15 cellular contexts compared by ENCODE assay signal in the genomic region with DNA sequence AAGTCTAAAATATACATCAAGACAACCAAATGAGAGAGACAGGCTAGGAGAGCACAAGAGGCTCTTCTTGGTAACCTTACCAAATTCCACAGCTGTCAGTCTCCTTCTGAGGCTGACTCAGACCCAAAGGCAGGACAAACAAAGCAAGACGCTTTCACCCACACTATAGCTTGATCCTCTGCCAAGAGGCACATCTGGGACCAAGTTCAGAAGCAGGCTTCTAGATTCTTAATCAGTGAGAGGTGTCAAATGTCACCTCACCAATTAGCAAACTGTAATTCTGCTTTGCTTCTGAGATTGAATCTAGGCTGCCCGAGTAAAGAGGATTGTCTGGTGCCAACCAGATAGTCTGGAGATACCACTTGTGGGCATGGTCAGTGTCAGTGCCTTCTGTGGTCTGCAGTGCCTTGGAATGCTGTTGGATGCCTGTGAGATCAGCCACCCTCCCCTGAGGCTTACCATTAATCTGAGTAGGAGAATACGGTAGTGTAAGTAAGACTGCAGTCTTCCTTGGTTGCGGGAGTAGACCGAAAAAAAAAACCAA.
A peak's percentile ranks its signal among the peaks of the same experiment; 100 is the strongest.
DNase-seq lines count a peak whose midpoint lies in the region; ATAC-seq, FAIRE-seq and TF ChIP-seq lines count a peak whose summit lies in the region.
"Had no signal": no experiment of that assay in that cellular context is flagged by ENCODE, and none has a peak within 500 bp of the region (broad histone marks: within the 10 kb centered on the region; RNA-seq: fewer than 3 reads in every experiment).

No MANE protein-coding gene starts in this region.

- H3K9me3 ChIP-seq in A549: no peaks in the 10 kb centered on the region

- H3K4me3 Mint-ChIP-seq in immature natural killer cell: no peak overlapping the region
- H3K4me3 Mint-ChIP-seq: natural killer cell had no signal

- no peak overlapping the region; a peak in 1 of 6 replicates for H3K27ac ChIP-seq in A549

- no peak for TF ChIP-seq EP300 in A549 (IDR thresholded peaks at IDR 0.05)

- no peak overlapping the region for H3K4me3 ChIP-seq in A549

- H3K4me1 ChIP-seq in A549: peaks cover 9% of the 10 kb centered on the region; the same call in 2 of the 3 replicates

- H3K4me1 Mint-ChIP-seq in immature natural killer cell: no peaks in the 10 kb centered on the region
- H3K4me1 Mint-ChIP-seq: natural killer cell had no signal

- no peaks in the 10 kb centered on the region for H3K36me3 Mint-ChIP-seq in immature natural killer cell
- H3K36me3 Mint-ChIP-seq: natural killer cell had no signal

- peak in 1 of 2 experiments; percentile 22 for DNase-seq in A549 (ENCODE audit: low read depth in 1 of 2, low spot score in 1 of 2)
- DNase-seq in HCEC 1CT: peak; percentile 95
- peak; percentile 10 for DNase-seq in SK-MEL-5 (ENCODE audit: low read depth, low spot score)
- DNase-seq in fibroblast of the conjunctiva (ENCODE audit: low read depth): peak; percentile 60
- no peak for DNase-seq in NCI-H146 (lab: John Stamatoyannopoulos, UW)
- no peak for DNase-seq in immature natural killer cell
- no peak for DNase-seq in DMS53 treated with DMSO at 0.1 percent for 48 hours (lab: John Stamatoyannopoulos, UW; ENCODE audit: unreplicated experiment)
- DNase-seq: ACHN; central memory CD4-positive, alpha-beta T cell; kidney glomerular epithelial cell; natural killer cell; NCI-H526 treated with DMSO at 0.1 percent for 48 hours; stimulated activated CD8-positive, alpha-beta memory T cell treated with anti-CD3 and anti-CD28 coated beads, Interleukin-4, amount 100 ng/mL, for 48 hours had no signal

- no peak overlapping the region for H3K27ac Mint-ChIP-seq in immature natural killer cell
- H3K27ac Mint-ChIP-seq: natural killer cell had no signal

- no peak for FAIRE-seq in A549 (lab: Jason Lieb, UNC)
- FAIRE-seq: G401.6 had no signal

- CTCF ChIA-PET in A549 (lab: Yijun Ruan, JAX): no interaction called here

- in situ Hi-C loops in SK-MEL-5 (cut with HindIII; ENCODE audit: low pct_unique_long_range_greater_than_20kb, low sequenced_read_pairs): no loop called here

- ATAC-seq in A549 (peak; percentile 54 to 83; a peak in 5 of 6 replicates), HG02840 (IDR thresholded peaks at IDR 0.05; ENCODE audit: low FRiP score, unreplicated experiment) (no peak)
- ATAC-seq: natural killer cell had no signal

- no peak for TF ChIP-seq POLR2A in A549 (IDR thresholded peaks at IDR 0.05; ENCODE audit: low read length)

- no peak for TF ChIP-seq RAD21 in A549 (conservative IDR thresholded peaks at IDR 0.05 in 1 of 2, IDR thresholded peaks at IDR 0.05 in 1 of 2)

- POLR2A ChIA-PET in A549 (lab: Yijun Ruan, JAX): no interaction called here

- peak overlapping the region; percentile 32; the same call in 2 of the 3 replicates for H3K4me2 ChIP-seq in A549

- H3K9me3 Mint-ChIP-seq in immature natural killer cell: peaks cover 0 to 6% (median 2%) of the 10 kb centered on the region in 6 donors

- 59% methylated on average over 5 of the region's 5 CpGs for WGBS in A549 (ENCODE audit: missing lambda C conversion rate)

- peaks cover 0 to 2% (median 0%) of the 10 kb centered on the region in 3 donors for H3K27me3 Mint-ChIP-seq in immature natural killer cell (ENCODE audit: low read depth in 3 of 3)

- TF ChIP-seq CTCF in A549 (IDR thresholded peaks at IDR 0.05): no peak

TF ChIP-seq in A549, 52 proteins besides CTCF, POLR2A, EP300 and RAD21:
- TF ChIP-seq, protein P1, sequence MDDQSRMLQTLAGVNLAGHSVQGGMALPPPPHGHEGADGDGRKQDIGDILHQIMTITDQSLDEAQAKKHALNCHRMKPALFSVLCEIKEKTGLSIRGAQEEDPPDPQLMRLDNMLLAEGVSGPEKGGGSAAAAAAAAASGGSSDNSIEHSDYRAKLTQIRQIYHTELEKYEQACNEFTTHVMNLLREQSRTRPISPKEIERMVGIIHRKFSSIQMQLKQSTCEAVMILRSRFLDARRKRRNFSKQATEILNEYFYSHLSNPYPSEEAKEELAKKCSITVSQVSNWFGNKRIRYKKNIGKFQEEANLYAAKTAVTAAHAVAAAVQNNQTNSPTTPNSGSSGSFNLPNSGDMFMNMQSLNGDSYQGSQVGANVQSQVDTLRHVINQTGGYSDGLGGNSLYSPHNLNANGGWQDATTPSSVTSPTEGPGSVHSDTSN (IDR thresholded peaks at IDR 0.05): no peak
- TF ChIP-seq RNF2 (IDR thresholded peaks at IDR 0.05; ENCODE audit: borderline replicate concordance, low read depth) (no peak), KDM1A (IDR thresholded peaks at IDR 0.05; ENCODE audit: low read depth) (no peak), ZC3H11A (IDR thresholded peaks at IDR 0.05) (no peak), SMC3 (IDR thresholded peaks at IDR 0.05) (no peak), PHF8 (IDR thresholded peaks at IDR 0.05; ENCODE audit: borderline replicate concordance, low read depth) (no peak), ZFP36 (IDR thresholded peaks at IDR 0.05; ENCODE audit: borderline replicate concordance, partially characterized antibody) (no peak), GATA3 (IDR thresholded peaks at IDR 0.05; ENCODE audit: borderline replicate concordance) (no peak)
TF ChIP-seq in A549: peak in this region for 0.

Comparison
In these comparisons a context has a peak if more than half of its experiments do, and no peak if none do; other contexts are left out.
1. DNase-seq: peak in HCEC 1CT (single experiment), SK-MEL-5 (single experiment) and fibroblast of the conjunctiva (single experiment); none in NCI-H146 (single experiment), immature natural killer cell (0 of 3) and DMS53 treated with DMSO at 0.1 percent for 48 hours (single experiment).